17 cellular contexts compared by ENCODE assay signal in the genomic region with DNA sequence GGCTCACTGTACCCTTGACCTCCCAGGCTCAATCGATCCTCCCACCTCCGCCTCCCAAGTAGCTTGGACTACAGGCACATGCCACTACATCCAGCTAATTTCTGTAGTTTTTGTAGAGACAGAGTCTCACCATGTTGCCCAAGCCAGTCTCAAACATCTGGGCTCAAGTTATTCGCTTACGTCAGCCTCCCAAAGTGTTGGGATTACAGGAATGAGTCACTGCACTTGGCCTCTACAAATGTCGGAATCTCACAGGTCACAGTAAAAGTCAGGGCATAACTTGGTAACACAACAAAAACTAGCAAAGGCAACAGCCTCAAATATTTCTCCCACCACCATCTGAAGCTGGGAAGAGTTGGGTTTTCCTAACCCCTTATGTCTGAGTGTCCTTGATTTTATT. TPM values are rescaled to one million over a fixed set of nuclear protein-coding genes. Genes with fewer than 3 reads are reported as not detected.
DNase-seq lines count a peak whose midpoint lies in the region; ATAC-seq, FAIRE-seq and TF ChIP-seq lines count a peak whose summit lies in the region.
"Had no signal": no experiment of that assay in that cellular context is flagged by ENCODE, and none has a peak within 500 bp of the region (broad histone marks: within the 10 kb centered on the region; RNA-seq: fewer than 3 reads in every experiment).

No MANE protein-coding gene starts in this region.

- no TSS peak for BruUV-seq in K562 (replicated peaks; lab: Mats Ljungman, UMichigan)

- no peaks in the 10 kb centered on the region for H3K27me3 ChIP-seq in K562 (ENCODE audit: control insufficient read depth in 2 of 2, insufficient read depth in 2 of 2, low read length in 2 of 2)
- H3K27me3 ChIP-seq: spleen had no signal

- no peaks in the 10 kb centered on the region for H3K9me3 ChIP-seq in K562 (replicated peaks; ENCODE audit: control insufficient read depth, insufficient read depth, low read depth, low read length)
- H3K9me3 ChIP-seq: spleen had no signal

- H3K4me3 Mint-ChIP-seq in activated T-cell treated with anti-CD3 and anti-CD28 coated beads, Interleukin-2, amount 50 U/mL, for 72 hours, result no peak overlapping the region
- H3K4me3 Mint-ChIP-seq: activated CD8-positive, alpha-beta T cell treated with anti-CD3 and anti-CD28 coated beads, Interleukin-2, amount 10 ng/mL, durations not matched to agents 7 days and 5 days; activated naive CD8-positive, alpha-beta T cell treated with anti-CD3 and anti-CD28 coated beads, Interleukin-2, amount 50 U/mL, for 24 hours; memory B cell had no signal

- no peaks in the 10 kb centered on the region for H3K36me3 Mint-ChIP-seq in activated T-cell treated with anti-CD3 and anti-CD28 coated beads, Interleukin-2, amount 50 U/mL, for 72 hours (ENCODE audit: insufficient read depth in 2 of 2)
- H3K36me3 Mint-ChIP-seq: memory B cell had no signal

- H2AFZ ChIP-seq in K562 (ENCODE audit: low read depth, low read length), result no peak overlapping the region

- no peaks in the 10 kb centered on the region for H3K79me2 ChIP-seq in K562 (ENCODE audit: control insufficient read depth, insufficient read depth, low read length)

- DNase-seq in ACHN (peak; percentile 13), HS-27A (ENCODE audit: low read depth) (peak; percentile 77), K562 (ENCODE audit: extremely low read depth in 1 of 4, low spot score in 3 of 4) (peak in 1 of 4 experiments; percentile 1), iris pigment epithelial cell (ENCODE audit: low read depth) (peak; percentile 98), NCI-H748 treated with DMSO at 0.1 percent for 48 hours (lab: John Stamatoyannopoulos, UW) (no peak), retina (no peak)
- no peak for DNase-seq in activated T-cell treated with anti-CD3 and anti-CD28 coated beads, Interleukin-2, amount 50 U/mL, for 72 hours
- DNase-seq: activated CD8-positive, alpha-beta T cell treated with anti-CD3 and anti-CD28 coated beads, Interleukin-2, amount 10 ng/mL, durations not matched to agents 7 days and 5 days; activated naive CD8-positive, alpha-beta T cell treated with anti-CD3 and anti-CD28 coated beads, Interleukin-2, amount 50 U/mL, for 24 hours; NCI-H510A; spleen had no signal

- 0% methylated on average over 3 of the region's 5 CpGs for WGBS in K562 (ENCODE audit: insufficient coverage, low coverage, missing lambda C conversion rate)

- H3K4me1 ChIP-seq in K562 (replicated peaks in 1 of 2; ENCODE audit: control insufficient read depth in 2 of 2, insufficient read depth in 2 of 2, low read length in 2 of 2), result no peaks in the 10 kb centered on the region

- POLR2A ChIA-PET in K562 (lab: Yijun Ruan, JAX), result interaction anchor here (0.6 kb wide), 1 partner anchor 14 kb away, joined by 3 read pairs; no protein-coding TSS in a partner anchor

- H3K27ac ChIP-seq in K562 (ENCODE audit: extremely low read depth, low read depth, low read length), result no peak overlapping the region
- H3K27ac ChIP-seq: C4-2B, KMS-11, spleen had no signal

- TF ChIP-seq EP300 in K562 (IDR thresholded peaks at IDR 0.05; ENCODE audit: low read length), result no peak

- ATAC-seq in K562 (no peak), GM21576 (IDR thresholded peaks at IDR 0.05; ENCODE audit: unreplicated experiment) (no peak)
- no peak for ATAC-seq in activated T-cell treated with anti-CD3 and anti-CD28 coated beads, Interleukin-2, amount 50 U/mL, for 72 hours (replicated peaks in 1 of 2)
- ATAC-seq: activated CD8-positive, alpha-beta T cell treated with anti-CD3 and anti-CD28 coated beads, Interleukin-2, amount 10 ng/mL, durations not matched to agents 7 days and 5 days; activated naive CD8-positive, alpha-beta T cell treated with anti-CD3 and anti-CD28 coated beads, Interleukin-2, amount 50 U/mL, for 24 hours had no signal

- in situ Hi-C loops in ACHN (cut with HindIII; ENCODE audit: low pct_ligation_motif_present, low pct_unique_long_range_greater_than_20kb, low sequenced_read_pairs) (no loop called here), K562 (cut with MboI) (no loop called here)

- CTCF ChIA-PET in K562 (lab: Yijun Ruan, JAX; ENCODE audit: low intra/inter-chr PET ratio), result no interaction called here

- no peak for TF ChIP-seq CTCF in K562 (IDR thresholded peaks at IDR 0.05 in 2 of 3, conservative IDR thresholded peaks at IDR 0.05 in 1 of 3; ENCODE audit: insufficient read depth in 2 of 3, low read depth in 1 of 3, low read length in 3 of 3)

- FAIRE-seq in K562 (lab: Jason Lieb, UNC), result no peak
- FAIRE-seq: frontal cortex had no signal

- no peak overlapping the region for H3K4me2 ChIP-seq in K562 (ENCODE audit: insufficient read depth, low read length)
- H3K4me2 ChIP-seq: KMS-11 had no signal

- no peak overlapping the region for H3K27ac Mint-ChIP-seq in activated T-cell treated with anti-CD3 and anti-CD28 coated beads, Interleukin-2, amount 50 U/mL, for 72 hours
- H3K27ac Mint-ChIP-seq: activated CD8-positive, alpha-beta T cell treated with anti-CD3 and anti-CD28 coated beads, Interleukin-2, amount 10 ng/mL, durations not matched to agents 7 days and 5 days; activated naive CD8-positive, alpha-beta T cell treated with anti-CD3 and anti-CD28 coated beads, Interleukin-2, amount 50 U/mL, for 24 hours; memory B cell had no signal

- no peaks in the 10 kb centered on the region for H3K9me3 Mint-ChIP-seq in activated T-cell treated with anti-CD3 and anti-CD28 coated beads, Interleukin-2, amount 50 U/mL, for 72 hours
- H3K9me3 Mint-ChIP-seq: activated naive CD8-positive, alpha-beta T cell treated with anti-CD3 and anti-CD28 coated beads, Interleukin-2, amount 50 U/mL, for 24 hours; memory B cell had no signal

- no peak overlapping the region for H3K4me3 ChIP-seq in K562
- H3K4me3 ChIP-seq: spleen had no signal

- H3K9me1 ChIP-seq in K562 (ENCODE audit: control insufficient read depth, insufficient read depth, low read length), result no peaks in the 10 kb centered on the region

- H4K20me1 ChIP-seq in K562 (replicated peaks; ENCODE audit: control insufficient read depth, insufficient read depth, low read length), result no peaks in the 10 kb centered on the region

- no peaks in the 10 kb centered on the region for H3K27me3 Mint-ChIP-seq in activated T-cell treated with anti-CD3 and anti-CD28 coated beads, Interleukin-2, amount 50 U/mL, for 72 hours (ENCODE audit: low read depth)

- intact Hi-C loops in K562 (cut with micrococcal nuclease), result no loop called here

- no peak for TF ChIP-seq RAD21 in K562 (CRISPR knock-in tag; conservative IDR thresholded peaks at IDR 0.05 in 1 of 2, IDR thresholded peaks at IDR 0.05 in 1 of 2)

- H3K36me3 ChIP-seq in K562 (ENCODE audit: control insufficient read depth, insufficient read depth, low read length), result no peaks in the 10 kb centered on the region
- H3K36me3 ChIP-seq: spleen had no signal

- no peak for TF ChIP-seq POLR2A in K562 (conservative IDR thresholded peaks at IDR 0.05)

- no peak overlapping the region for H3K9ac ChIP-seq in K562 (ENCODE audit: insufficient read depth in 1 of 2, low read depth in 2 of 2, low read length in 2 of 2)
- H3K9ac ChIP-seq: KMS-11 had no signal

- no peaks in the 10 kb centered on the region for H3K4me1 Mint-ChIP-seq in activated T-cell treated with anti-CD3 and anti-CD28 coated beads, Interleukin-2, amount 50 U/mL, for 72 hours (ENCODE audit: low read depth)
- H3K4me1 Mint-ChIP-seq: activated naive CD8-positive, alpha-beta T cell treated with anti-CD3 and anti-CD28 coated beads, Interleukin-2, amount 50 U/mL, for 24 hours; memory B cell had no signal

TF ChIP-seq in K562, 482 proteins besides CTCF, POLR2A, EP300 and RAD21 (continues in another document):
- TF ChIP-seq NUFIP1 (IDR thresholded peaks at IDR 0.05; ENCODE audit: partially characterized antibody) (no peak), ZKSCAN8 (CRISPR knock-in tag; IDR thresholded peaks at IDR 0.05) (no peak), SIN3A (IDR thresholded peaks at IDR 0.05; ENCODE audit: borderline replicate concordance in 2 of 2, control insufficient read depth in 1 of 2, low read depth in 2 of 2, low read length in 2 of 2) (no peak), PHF21A (IDR thresholded peaks at IDR 0.05; ENCODE audit: borderline replicate concordance, low read depth) (no peak), RBBP5 (IDR thresholded peaks at IDR 0.05; ENCODE audit: borderline replicate concordance, insufficient read depth, low read length, poor library complexity, severe bottlenecking) (no peak)
- TF ChIP-seq, protein P1, sequence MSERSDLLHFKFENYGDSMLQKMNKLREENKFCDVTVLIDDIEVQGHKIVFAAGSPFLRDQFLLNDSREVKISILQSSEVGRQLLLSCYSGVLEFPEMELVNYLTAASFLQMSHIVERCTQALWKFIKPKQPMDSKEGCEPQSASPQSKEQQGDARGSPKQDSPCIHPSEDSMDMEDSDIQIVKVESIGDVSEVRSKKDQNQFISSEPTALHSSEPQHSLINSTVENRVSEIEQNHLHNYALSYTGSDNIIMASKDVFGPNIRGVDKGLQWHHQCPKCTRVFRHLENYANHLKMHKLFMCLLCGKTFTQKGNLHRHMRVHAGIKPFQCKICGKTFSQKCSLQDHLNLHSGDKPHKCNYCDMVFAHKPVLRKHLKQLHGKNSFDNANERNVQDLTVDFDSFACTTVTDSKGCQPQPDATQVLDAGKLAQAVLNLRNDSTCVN (CRISPR knock-in tag; IDR thresholded peaks at IDR 0.05), result no peak

RNA-seq across cellular contexts. Expression of gene SCG2, which starts 25.3 kb away (rescaled TPM):
- 0.14 and 0.81 TPM in 2 replicates for total RNA-seq in K562 (2011; cell fraction: chromatin; rRNA removed; ENCODE audit: low replicate concordance)
- 0.13 TPM in 1 of 2 replicates, not detected in the other for total RNA-seq in K562 (2011; cell fraction: nucleolus; rRNA removed)
- 0.29 and 0.38 TPM in 2 replicates for total RNA-seq in K562 (2011; cell fraction: nucleoplasm; rRNA removed)
- 1.1 TPM in 2 replicates for total RNA-seq in K562 (2014; rRNA removed)
- 1.4 and 1.6 TPM in 2 replicates for total RNA-seq in K562 (2014; rRNA removed; fragmentation: Illumina TruSeq; extraction: Trizol)
- total RNA-seq in K562 (2015; rRNA removed; fragmentation: Illumina TruSeq; extraction: Trizol), result 1.4 and 1.5 TPM in 2 replicates
- total RNA-seq in K562 (2021), result 0.49 and 0.78 TPM in 2 replicates
- polyA plus RNA-seq in K562 (2011; rRNA removed), result 0.07 and 0.11 TPM in 2 replicates
- not detected in 2 replicates for polyA plus RNA-seq in K562 (2011; cell fraction: cytosol; rRNA removed)
- polyA plus RNA-seq in K562 (2011; cell fraction: nucleus; rRNA removed), result 0.10 and 0.28 TPM in 2 replicates
- polyA plus RNA-seq in K562 (2012), result 0.66 and 0.78 TPM in 2 replicates
- polyA plus RNA-seq in K562 (2014; fragmentation: Illumina TruSeq; extraction: Trizol), result 1.1 and 1.4 TPM in 2 replicates
- under 1 TPM; 0.37 to 0.38 TPM for polyA plus RNA-seq in K562 (2014; fragmentation: Nextera tagmentation; extraction: Ambion mirVana)
- polyA plus RNA-seq in K562 (2014; rRNA removed), result 0.98 and 1.5 TPM in 2 replicates
- polyA minus RNA-seq in K562 (2011; rRNA and poly(A)+ RNA removed), result 0.09 and 0.11 TPM in 2 replicates
- not detected in 2 replicates for polyA minus RNA-seq in K562 (2011; cell fraction: cytosol; rRNA and poly(A)+ RNA removed)
- not detected in 2 replicates for polyA minus RNA-seq in K562 (2011; cell fraction: nucleus; rRNA and poly(A)+ RNA removed)
- total RNA-seq in activated T-cell treated with anti-CD3 and anti-CD28 coated beads, Interleukin-2, amount 50 U/mL, for 72 hours, result not detected
- total RNA-seq: activated CD8-positive, alpha-beta T cell treated with anti-CD3 and anti-CD28 coated beads, Interleukin-2, amount 10 ng/mL, durations not matched to agents 7 days and 5 days; T-helper 1 cell treated with Interleukin-12 subunit alpha and Interleukin-12 subunit beta and Interleukin-4 antibody, amounts not matched to agents 30 ng/mL and 1 ng/mL, for 36 hours had no signal

Comparison
In these comparisons a context has a peak if more than half of its experiments do, and no peak if none do; other contexts are left out.
1. DNase-seq: peak in ACHN (single experiment), HS-27A (single experiment) and iris pigment epithelial cell (single experiment); none in activated T-cell treated with anti-CD3 and anti-CD28 coated beads, Interleukin-2, amount 50 U/mL, for 72 hours (0 of 2), NCI-H748 treated with DMSO at 0.1 percent for 48 hours (single experiment) and retina (single experiment).